Comparison of ENCODE assay signal across 21 cellular contexts in the genomic region with DNA sequence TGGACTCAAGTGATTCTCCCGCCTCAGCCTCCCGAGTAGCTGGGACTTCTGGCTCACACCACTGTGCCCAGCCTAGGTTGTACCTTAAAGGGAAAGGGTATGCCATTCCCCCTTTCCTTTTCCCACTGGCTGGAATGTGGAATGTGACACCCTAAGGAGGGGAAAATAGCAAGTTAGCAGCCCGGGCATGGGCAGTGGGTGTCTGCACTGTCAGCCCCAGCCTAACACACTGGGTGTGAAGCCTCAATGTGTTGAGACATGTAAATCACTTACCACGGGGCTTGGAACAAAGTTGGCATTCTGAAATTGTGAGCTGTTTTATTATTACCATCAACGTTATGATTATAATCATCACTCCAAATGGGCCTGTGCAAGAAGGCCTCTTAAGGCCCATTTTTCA.
DNase-seq lines count a peak whose midpoint lies in the region; ATAC-seq, FAIRE-seq and TF ChIP-seq lines count a peak whose summit lies in the region.
"Had no signal": no experiment of that assay in that cellular context is flagged by ENCODE, and none has a peak within 500 bp of the region (broad histone marks: within the 10 kb centered on the region; RNA-seq: fewer than 3 reads in every experiment).

No MANE protein-coding gene starts in this region.

- H3K27me3 ChIP-seq in heart right ventricle (no peaks in the 10 kb centered on the region), bronchial epithelial cell (ENCODE audit: control insufficient read depth, insufficient read depth, low read length) (no peaks in the 10 kb centered on the region), keratinocyte (ENCODE audit: control insufficient read depth, extremely low read depth, insufficient read depth, low read length) (no peaks in the 10 kb centered on the region)

- peak overlapping the region; percentile 68 for H3K4me2 ChIP-seq in keratinocyte (ENCODE audit: control insufficient read depth, extremely low read depth, insufficient read depth, low read depth, low read length)

- no peaks in the 10 kb centered on the region for H3K79me2 ChIP-seq in keratinocyte (ENCODE audit: control insufficient read depth, insufficient read depth, low read length)

- no peak overlapping the region for H2AFZ ChIP-seq in keratinocyte (ENCODE audit: control insufficient read depth, low read length)

- H3K4me3 ChIP-seq in heart right ventricle (no peak overlapping the region), bronchial epithelial cell (ENCODE audit: low read depth, low read length) (peak overlapping the region; percentile 35), keratinocyte (ENCODE audit: control insufficient read depth in 2 of 3, extremely low read depth in 1 of 3, insufficient read depth in 2 of 3, low read depth in 1 of 3, low read length in 3 of 3) (peak overlapping the region; percentile 47 to 59 (median 58)), skin epidermis (no peak overlapping the region)
- H3K4me3 ChIP-seq: HAP-1 had no signal

- dilution Hi-C loops in keratinocyte (cut with MboI; ENCODE audit: extremely low pct_ligation_motif_present, low sequenced_read_pairs) = no loop called here

- 64 to 75% methylated on average over 5 of the region's 5 CpGs for WGBS in heart right ventricle, 2 donors

- no peak overlapping the region for H3K27ac ChIP-seq in heart right ventricle
- peak overlapping the region; percentile 95 for H3K27ac ChIP-seq in keratinocyte (ENCODE audit: control insufficient read depth, insufficient read depth, low read length)
- H3K27ac ChIP-seq in skin epidermis = peak overlapping the region in 15 of 21 experiments; percentile 22 to 85 (median 59)
- H3K27ac ChIP-seq: 22Rv1 had no signal

- TF ChIP-seq CTCF in heart right ventricle (IDR thresholded peaks at IDR 0.05) (no peak), bronchial epithelial cell (IDR thresholded peaks at IDR 0.05; ENCODE audit: insufficient read depth, low read length, severe bottlenecking) (no peak), keratinocyte (optimal IDR thresholded peaks at IDR 0.05 in 1 of 3, IDR thresholded peaks at IDR 0.05 in 1 of 3, conservative IDR thresholded peaks at IDR 0.05 in 1 of 3; ENCODE audit: extremely low read depth in 1 of 3, insufficient read depth in 2 of 3, low read length in 3 of 3) (no peak)

- no peaks in the 10 kb centered on the region for H4K20me1 ChIP-seq in keratinocyte (ENCODE audit: control insufficient read depth, extremely low read depth, insufficient read depth, low read length)

- DNase-seq in left ventricle myocardium superior (peak; percentile 3), heart right ventricle (no peak), bronchial epithelial cell (ENCODE audit: low read depth) (peak; percentile 92), keratinocyte (ENCODE audit: low read depth, low spot score) (peak; percentile 73), cerebellar cortex (ENCODE audit: low spot score) (no peak), DMS114 treated with DMSO at 0.1 percent for 48 hours (lab: John Stamatoyannopoulos, UW; ENCODE audit: unreplicated experiment) (no peak)
- DNase-seq: COR-L47; DMS153; GDM1; Kasumi-1; NCI-H1105 treated with DMSO at 0.1 percent for 48 hours; NCI-H1694 treated with DMSO at 0.1 percent for 48 hours; NCI-H510A; NCI-H748 treated with DMSO at 0.1 percent for 48 hours; NK-92 treated with Interleukin-12 subunit alpha and Interleukin-12 subunit beta, amount 100 ng/mL, for 24 hours; SHP77 had no signal

- ATAC-seq in left ventricle myocardium superior (no peak), heart right ventricle (no peak), GM21381 (IDR thresholded peaks at IDR 0.05; ENCODE audit: unreplicated experiment) (no peak)

- FAIRE-seq in bronchial epithelial cell (lab: Jason Lieb, UNC) (no peak), keratinocyte (lab: Jason Lieb, UNC) (peak; percentile 73)
- FAIRE-seq: RCC 7860 had no signal

- H3K36me3 ChIP-seq in heart right ventricle = no peaks in the 10 kb centered on the region
- H3K36me3 ChIP-seq in bronchial epithelial cell (ENCODE audit: control insufficient read depth, insufficient read depth, low read length) = no peaks in the 10 kb centered on the region
- H3K36me3 ChIP-seq in keratinocyte (ENCODE audit: control insufficient read depth in 2 of 2, extremely low read depth in 1 of 2, insufficient read depth in 2 of 2, low read length in 2 of 2) = peaks cover 0 to 2% of the 10 kb centered on the region in 2 experiments
- H3K36me3 ChIP-seq: HAP-1 had no signal

- peak overlapping the region; percentile 92 for H3K9ac ChIP-seq in keratinocyte (ENCODE audit: control insufficient read depth, extremely low read depth, insufficient read depth, low read length)

- H3K9me1 ChIP-seq in keratinocyte (ENCODE audit: control insufficient read depth, extremely low read depth, insufficient read depth, low read length) = no peaks in the 10 kb centered on the region

- H3K9me3 ChIP-seq in heart right ventricle (no peaks in the 10 kb centered on the region), keratinocyte (ENCODE audit: control insufficient read depth, low read depth, low read length) (no peaks in the 10 kb centered on the region)
- H3K9me3 ChIP-seq: HAP-1 had no signal

- intact Hi-C loops in left ventricle myocardium superior (cut with micrococcal nuclease) = no loop called here
- intact Hi-C loops in heart right ventricle (cut with DNase I) = no loop called here

- H3K4me1 ChIP-seq in heart right ventricle = peaks cover 0 to 24% (median 12%) of the 10 kb centered on the region in 9 donors
- peaks cover 62% of the 10 kb centered on the region for H3K4me1 ChIP-seq in keratinocyte (ENCODE audit: control insufficient read depth, extremely low read depth, insufficient read depth, low read length)

Comparison
In these comparisons a context has a peak if more than half of its experiments do, and no peak if none do; other contexts are left out.
1. DNase-seq: peak in left ventricle myocardium superior (single experiment), bronchial epithelial cell (single experiment) and keratinocyte (single experiment); none in heart right ventricle (0 of 2), cerebellar cortex (single experiment) and DMS114 treated with DMSO at 0.1 percent for 48 hours (single experiment).
2. H3K27ac ChIP-seq: peak in keratinocyte (single experiment) and skin epidermis (15 of 21); none in heart right ventricle (0 of 10).
3. H3K4me3 ChIP-seq: peak in bronchial epithelial cell (single experiment) and keratinocyte (3 of 3); none in heart right ventricle (0 of 10) and skin epidermis (0 of 7).